In the genomic region with DNA sequence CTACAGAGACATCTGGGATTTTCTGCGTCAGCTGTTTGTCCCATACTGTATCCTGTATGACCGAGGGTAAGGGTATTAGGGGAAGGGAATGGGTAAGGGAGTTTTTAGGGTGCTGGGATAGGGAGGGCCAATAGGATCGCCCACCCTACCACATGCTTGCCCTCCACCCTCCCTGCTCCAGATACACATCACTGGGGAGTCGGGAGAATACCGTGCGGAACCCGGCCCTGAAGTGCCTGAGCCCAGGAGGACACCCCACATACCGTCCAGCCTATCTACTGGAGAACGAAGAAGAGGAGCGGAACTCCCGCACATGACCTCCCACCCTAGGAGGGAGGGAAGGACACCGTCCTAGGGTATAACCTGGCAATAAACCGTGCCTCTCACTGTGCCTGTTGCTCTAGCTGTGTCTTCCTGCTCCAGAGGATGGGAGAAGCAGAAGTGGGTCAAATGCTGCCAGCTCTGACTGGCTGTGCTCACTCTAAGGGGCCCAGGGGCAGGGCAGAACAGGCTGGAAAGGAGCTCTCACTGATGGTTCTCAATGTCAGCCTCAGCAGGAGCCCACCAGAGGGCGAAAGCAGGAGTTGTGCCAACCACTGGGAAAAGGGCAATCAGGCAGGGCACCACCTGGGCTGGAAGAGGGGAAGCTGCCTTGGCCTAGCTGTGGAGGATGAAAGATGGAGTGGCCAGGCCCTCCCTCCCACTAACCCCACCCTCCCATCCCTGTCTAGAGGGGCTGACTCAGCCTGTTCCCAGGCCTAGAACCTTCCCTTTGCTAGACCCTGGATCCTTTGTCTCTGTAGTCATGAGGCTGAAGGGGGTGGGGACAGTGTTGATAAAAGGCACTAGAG, we compare ENCODE assay signal across 1 cellular context.
TF ChIP-seq lines count a peak whose summit lies in the region.

No MANE protein-coding gene starts in this region.

TF ChIP-seq in GM12878, 131 proteins besides CTCF, POLR2A, EP300 and RAD21:
- TF ChIP-seq MYB (IDR thresholded peaks at IDR 0.05; ENCODE audit: borderline replicate concordance, low read depth, low read length), result no peak
- TF ChIP-seq, protein P1, sequence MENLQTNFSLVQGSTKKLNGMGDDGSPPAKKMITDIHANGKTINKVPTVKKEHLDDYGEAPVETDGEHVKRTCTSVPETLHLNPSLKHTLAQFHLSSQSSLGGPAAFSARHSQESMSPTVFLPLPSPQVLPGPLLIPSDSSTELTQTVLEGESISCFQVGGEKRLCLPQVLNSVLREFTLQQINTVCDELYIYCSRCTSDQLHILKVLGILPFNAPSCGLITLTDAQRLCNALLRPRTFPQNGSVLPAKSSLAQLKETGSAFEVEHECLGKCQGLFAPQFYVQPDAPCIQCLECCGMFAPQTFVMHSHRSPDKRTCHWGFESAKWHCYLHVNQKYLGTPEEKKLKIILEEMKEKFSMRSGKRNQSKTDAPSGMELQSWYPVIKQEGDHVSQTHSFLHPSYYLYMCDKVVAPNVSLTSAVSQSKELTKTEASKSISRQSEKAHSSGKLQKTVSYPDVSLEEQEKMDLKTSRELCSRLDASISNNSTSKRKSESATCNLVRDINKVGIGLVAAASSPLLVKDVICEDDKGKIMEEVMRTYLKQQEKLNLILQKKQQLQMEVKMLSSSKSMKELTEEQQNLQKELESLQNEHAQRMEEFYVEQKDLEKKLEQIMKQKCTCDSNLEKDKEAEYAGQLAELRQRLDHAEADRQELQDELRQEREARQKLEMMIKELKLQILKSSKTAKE (IDR thresholded peaks at IDR 0.05; ENCODE audit: low read depth, poor library complexity, severe bottlenecking), result no peak
- TF ChIP-seq MEF2B (IDR thresholded peaks at IDR 0.05; ENCODE audit: partially characterized antibody, poor library complexity, severe bottlenecking), result no peak
- TF ChIP-seq, protein P2, sequence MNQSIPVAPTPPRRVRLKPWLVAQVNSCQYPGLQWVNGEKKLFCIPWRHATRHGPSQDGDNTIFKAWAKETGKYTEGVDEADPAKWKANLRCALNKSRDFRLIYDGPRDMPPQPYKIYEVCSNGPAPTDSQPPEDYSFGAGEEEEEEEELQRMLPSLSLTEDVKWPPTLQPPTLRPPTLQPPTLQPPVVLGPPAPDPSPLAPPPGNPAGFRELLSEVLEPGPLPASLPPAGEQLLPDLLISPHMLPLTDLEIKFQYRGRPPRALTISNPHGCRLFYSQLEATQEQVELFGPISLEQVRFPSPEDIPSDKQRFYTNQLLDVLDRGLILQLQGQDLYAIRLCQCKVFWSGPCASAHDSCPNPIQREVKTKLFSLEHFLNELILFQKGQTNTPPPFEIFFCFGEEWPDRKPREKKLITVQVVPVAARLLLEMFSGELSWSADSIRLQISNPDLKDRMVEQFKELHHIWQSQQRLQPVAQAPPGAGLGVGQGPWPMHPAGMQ (IDR thresholded peaks at IDR 0.05; ENCODE audit: borderline replicate concordance), result no peak
- TF ChIP-seq TAF1 (IDR thresholded peaks at IDR 0.05; ENCODE audit: borderline replicate concordance, low read depth, low read length), result no peak
- TF ChIP-seq IKZF2 (IDR thresholded peaks at IDR 0.05), result no peak
- no peak for TF ChIP-seq BCL11A (IDR thresholded peaks at IDR 0.05; ENCODE audit: low read depth, low read length)
- no peak for TF ChIP-seq RAD51 (IDR thresholded peaks at IDR 0.05)
- TF ChIP-seq BHLHE40 (IDR thresholded peaks at IDR 0.05; ENCODE audit: borderline replicate concordance in 1 of 2, low read depth in 2 of 2, low read length in 1 of 2), result no peak
- TF ChIP-seq NBN (IDR thresholded peaks at IDR 0.05), result no peak
- no peak for TF ChIP-seq RFX5 (IDR thresholded peaks at IDR 0.05; ENCODE audit: low read depth, low read length)
- TF ChIP-seq GABPA (IDR thresholded peaks at IDR 0.05; ENCODE audit: low read depth), result no peak
- TF ChIP-seq, protein P3, sequence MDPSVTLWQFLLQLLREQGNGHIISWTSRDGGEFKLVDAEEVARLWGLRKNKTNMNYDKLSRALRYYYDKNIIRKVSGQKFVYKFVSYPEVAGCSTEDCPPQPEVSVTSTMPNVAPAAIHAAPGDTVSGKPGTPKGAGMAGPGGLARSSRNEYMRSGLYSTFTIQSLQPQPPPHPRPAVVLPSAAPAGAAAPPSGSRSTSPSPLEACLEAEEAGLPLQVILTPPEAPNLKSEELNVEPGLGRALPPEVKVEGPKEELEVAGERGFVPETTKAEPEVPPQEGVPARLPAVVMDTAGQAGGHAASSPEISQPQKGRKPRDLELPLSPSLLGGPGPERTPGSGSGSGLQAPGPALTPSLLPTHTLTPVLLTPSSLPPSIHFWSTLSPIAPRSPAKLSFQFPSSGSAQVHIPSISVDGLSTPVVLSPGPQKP (IDR thresholded peaks at IDR 0.05; ENCODE audit: low read depth, low read length), result no peak
- TF ChIP-seq CREM (IDR thresholded peaks at IDR 0.05; ENCODE audit: low read depth), result no peak
- TF ChIP-seq BRCA1 (IDR thresholded peaks at IDR 0.05; ENCODE audit: low read depth, low read length), result no peak
- TF ChIP-seq RB1 (IDR thresholded peaks at IDR 0.05; ENCODE audit: borderline replicate concordance), result no peak
- no peak for TF ChIP-seq RUNX3 (IDR thresholded peaks at IDR 0.05; ENCODE audit: low read length)
